ENCODE assay signal across 8 cellular contexts in the genomic region with DNA sequence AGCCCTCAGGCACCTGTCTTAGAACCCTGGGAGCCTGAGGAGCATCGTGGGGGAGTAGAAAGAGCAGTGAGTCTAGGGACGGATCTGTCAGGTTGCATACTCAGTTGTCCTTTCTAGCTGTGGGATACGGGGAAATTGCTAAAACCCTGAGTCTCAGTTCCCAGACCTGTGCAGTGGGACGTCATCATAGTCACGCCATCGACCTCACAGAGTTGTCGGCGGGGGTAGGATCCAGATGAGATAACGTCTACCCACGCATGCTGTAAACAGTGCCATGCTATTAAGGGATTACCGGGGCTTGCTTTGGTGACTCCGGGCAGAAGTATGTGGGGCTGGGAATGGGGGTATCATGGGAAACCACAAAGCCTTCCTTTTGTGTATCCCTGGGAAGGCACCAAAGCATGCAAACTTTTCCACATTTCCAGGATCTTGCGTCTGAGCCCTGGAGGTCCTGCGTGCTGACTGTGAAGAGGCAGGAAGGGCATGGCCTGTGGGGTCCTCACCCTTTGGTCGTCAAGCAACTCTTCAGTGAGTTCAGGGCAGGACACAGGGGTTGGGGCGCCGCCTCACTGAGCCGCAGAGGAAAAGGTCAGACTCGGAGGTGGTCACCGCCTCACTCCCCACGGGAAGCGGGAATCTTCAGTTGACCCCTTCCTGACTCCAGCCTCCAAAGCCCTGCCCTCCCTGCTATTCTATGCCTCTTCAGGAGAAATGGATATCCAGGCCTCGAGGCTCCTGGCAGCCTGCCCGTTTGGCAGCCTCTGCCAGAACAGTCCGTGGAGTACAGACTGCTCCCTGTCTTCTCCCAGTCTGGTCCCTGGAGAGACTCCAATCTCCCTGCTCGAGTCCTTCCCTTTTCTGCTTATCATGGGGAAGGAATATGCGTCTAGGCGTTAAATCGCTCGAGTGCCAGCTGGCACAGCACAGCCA.
DNase-seq lines count a peak whose midpoint lies in the region; ATAC-seq and TF ChIP-seq lines count a peak whose summit lies in the region.

No MANE protein-coding gene starts in this region.

- DNase-seq in AG09309 (ENCODE audit: low read depth): peak; percentile 100
- DNase-seq in NCI-H2081 treated with DMSO at 0.1 percent for 48 hours (lab: John Stamatoyannopoulos, UW): peak; percentile 42
- DNase-seq in brain microvascular endothelial cell: peak; percentile 99
- DNase-seq in islet precursor cell: peak; percentile 80
- DNase-seq in smooth muscle cell (lab: John Stamatoyannopoulos, UW; ENCODE audit: unreplicated experiment): peak; percentile 88
- DNase-seq in activated naive CD4-positive, alpha-beta T cell treated with anti-CD3 and anti-CD28 coated beads, Interleukin-2, amount 50 U/mL, for 16 hours: no peak
- no peak for DNase-seq in activated naive CD8-positive, alpha-beta T cell treated with anti-CD3 and anti-CD28 coated beads for 36 hours

- WGBS in smooth muscle cell (ENCODE audit: low lambda C conversion rate): 9% methylated on average over 30 of the region's 30 CpGs

- peak; percentile 6 for TF ChIP-seq CTCF in AG09309 (IDR thresholded peaks at IDR 0.05; ENCODE audit: control insufficient read depth, insufficient read depth, low read depth, low read length, missing control alignments)
- no peak for TF ChIP-seq CTCF in brain microvascular endothelial cell (IDR thresholded peaks at IDR 0.05; ENCODE audit: low read depth, low read length, missing control alignments)
- no peak for TF ChIP-seq CTCF in smooth muscle cell (IDR thresholded peaks at IDR 0.05; ENCODE audit: borderline replicate concordance, insufficient read depth, poor library complexity, severe bottlenecking)

- no peak overlapping the region for H2AFZ ChIP-seq in smooth muscle cell (ENCODE audit: low read depth)

- no peaks in the 10 kb centered on the region for H3K79me2 ChIP-seq in smooth muscle cell (ENCODE audit: low read depth)

- no peaks in the 10 kb centered on the region for H3K9me3 Mint-ChIP-seq in activated naive CD8-positive, alpha-beta T cell treated with anti-CD3 and anti-CD28 coated beads for 36 hours

- H3K4me3 Mint-ChIP-seq in activated naive CD8-positive, alpha-beta T cell treated with anti-CD3 and anti-CD28 coated beads for 36 hours: no peak overlapping the region

- no peaks in the 10 kb centered on the region for H3K9me3 ChIP-seq in smooth muscle cell (replicated peaks; ENCODE audit: low read depth)

- no peak overlapping the region for H3K27ac Mint-ChIP-seq in activated naive CD8-positive, alpha-beta T cell treated with anti-CD3 and anti-CD28 coated beads for 36 hours

- peak overlapping the region; percentile 91 for H3K9ac ChIP-seq in smooth muscle cell (ENCODE audit: low read depth)

- no peaks in the 10 kb centered on the region for H3K27me3 Mint-ChIP-seq in activated naive CD8-positive, alpha-beta T cell treated with anti-CD3 and anti-CD28 coated beads for 36 hours

- no peaks in the 10 kb centered on the region for H4K20me1 ChIP-seq in smooth muscle cell (ENCODE audit: low read depth)

- H3K4me1 ChIP-seq in smooth muscle cell (ENCODE audit: low read depth): peaks cover 14% of the 10 kb centered on the region

- in situ Hi-C loops in brain microvascular endothelial cell (cut with HindIII; ENCODE audit: low pct_ligation_motif_present, low sequenced_read_pairs): no loop called here

- H3K27ac ChIP-seq in brain microvascular endothelial cell (peak overlapping the region; percentile 98), smooth muscle cell (ENCODE audit: low read depth) (peak overlapping the region; percentile 99)

- peak overlapping the region; percentile 77 for H3K4me2 ChIP-seq in smooth muscle cell

- H3F3A ChIP-seq in smooth muscle cell (ENCODE audit: low read depth): peaks cover 21% of the 10 kb centered on the region

- H3K27me3 ChIP-seq in brain microvascular endothelial cell (replicated peaks) (no peaks in the 10 kb centered on the region), smooth muscle cell (ENCODE audit: low read depth) (no peaks in the 10 kb centered on the region)

- H3K4me3 ChIP-seq in AG09309 (ENCODE audit: control insufficient read depth, low read depth, low read length) (peak overlapping the region; percentile 27), brain microvascular endothelial cell (ENCODE audit: low read depth, low read length) (peak overlapping the region; percentile 37), smooth muscle cell (peak overlapping the region; percentile 26)

- no peak for ATAC-seq in GM21717 (IDR thresholded peaks at IDR 0.05; ENCODE audit: unreplicated experiment)

- no peaks in the 10 kb centered on the region for H3K36me3 Mint-ChIP-seq in activated naive CD8-positive, alpha-beta T cell treated with anti-CD3 and anti-CD28 coated beads for 36 hours

- H3K36me3 ChIP-seq in brain microvascular endothelial cell (replicated peaks) (no peaks in the 10 kb centered on the region), smooth muscle cell (ENCODE audit: low read depth) (no peaks in the 10 kb centered on the region)

- H3K4me1 Mint-ChIP-seq in activated naive CD8-positive, alpha-beta T cell treated with anti-CD3 and anti-CD28 coated beads for 36 hours: no peaks in the 10 kb centered on the region

Comparison
In these comparisons a context has a peak if more than half of its experiments do, and no peak if none do; other contexts are left out.
1. DNase-seq: peak in AG09309 (single experiment), NCI-H2081 treated with DMSO at 0.1 percent for 48 hours (single experiment), brain microvascular endothelial cell (single experiment), islet precursor cell (single experiment) and smooth muscle cell (single experiment); none in activated naive CD4-positive, alpha-beta T cell treated with anti-CD3 and anti-CD28 coated beads, Interleukin-2, amount 50 U/mL, for 16 hours (single experiment) and activated naive CD8-positive, alpha-beta T cell treated with anti-CD3 and anti-CD28 coated beads for 36 hours (single experiment).
2. Peak in every context shown above with its lines, with median percentiles within 50 percentile points of each other: H3K4me3 ChIP-seq.